9 cellular contexts compared by ENCODE assay signal in genomic region chr3:134406331-134407246, GRCh38. TPM values are rescaled to one million over a fixed set of nuclear protein-coding genes. Genes with fewer than 3 reads are reported as not detected.
A peak's percentile ranks its signal among the peaks of the same experiment; 100 is the strongest.
DNase-seq lines count a peak whose midpoint lies in the region; ATAC-seq and TF ChIP-seq lines count a peak whose summit lies in the region.
"Had no signal": no experiment of that assay in that cellular context is flagged by ENCODE, and none has a peak within 500 bp of the region (broad histone marks: within the 10 kb centered on the region; RNA-seq: fewer than 3 reads in every experiment).

No MANE protein-coding gene starts in this region.

- H3K27ac ChIP-seq in esophagus muscularis mucosa (replicated peaks in 1 of 4) (peak overlapping the region in 2 of 4 donors; percentile 10 to 23), muscle layer of duodenum (ENCODE audit: low read length) (no peak overlapping the region)

- no peak for TF ChIP-seq EP300 in esophagus muscularis mucosa (IDR thresholded peaks at IDR 0.05)

- no peak for TF ChIP-seq POLR2A in esophagus muscularis mucosa (IDR thresholded peaks at IDR 0.05; ENCODE audit: low read depth)

- 29% methylated on average over 32 of the region's 64 CpGs for WGBS in esophagus muscularis mucosa

- H3K36me3 ChIP-seq in esophagus muscularis mucosa (no peaks in the 10 kb centered on the region), muscle layer of duodenum (ENCODE audit: control insufficient read depth in 1 of 2, insufficient read depth in 2 of 2, low read length in 2 of 2) (no peaks in the 10 kb centered on the region)

- H3K9me3 ChIP-seq in esophagus muscularis mucosa: peaks cover 0 to 9% (median 5%) of the 10 kb centered on the region in 4 donors
- H3K9me3 ChIP-seq in muscle layer of duodenum (ENCODE audit: control insufficient read depth in 1 of 2, low read length in 2 of 2): no peaks in the 10 kb centered on the region

- DNase-seq in DMS 273 treated with DMSO at 0.1 percent for 48 hours (lab: John Stamatoyannopoulos, UW): peak; percentile 82
- DNase-seq in NCI-H524 (lab: John Stamatoyannopoulos, UW): peak; percentile 96 to 97
- DNase-seq in esophagus muscularis mucosa (ENCODE audit: extremely low spot score): no peak
- no peak for DNase-seq in GM19240 (ENCODE audit: insufficient read length, low spot score)
- no peak for DNase-seq in T-helper 2 cell

- intact Hi-C loops in esophagus muscularis mucosa (cut with DNase I): no loop called here

- H3K4me1 ChIP-seq in esophagus muscularis mucosa (peaks cover 9 to 21% (median 14%) of the 10 kb centered on the region in 4 donors), muscle layer of duodenum (ENCODE audit: control insufficient read depth in 1 of 2, insufficient read depth in 2 of 2, low read length in 2 of 2) (peaks cover 0 to 5% of the 10 kb centered on the region in 2 donors)

- ATAC-seq in GM18519 (IDR thresholded peaks at IDR 0.05; ENCODE audit: low FRiP score, unreplicated experiment): no peak
- ATAC-seq in GM21786 (IDR thresholded peaks at IDR 0.05; ENCODE audit: unreplicated experiment): no peak

- peak overlapping the region; percentile 49 to 58 (median 51) for H3K4me3 ChIP-seq in esophagus muscularis mucosa
- H3K4me3 ChIP-seq in muscle layer of duodenum (ENCODE audit: low read depth in 1 of 2, low read length in 2 of 2): peak overlapping the region; percentile 26 to 63

- H3K27me3 ChIP-seq in esophagus muscularis mucosa: peaks cover 0 to 28% (median 0%) of the 10 kb centered on the region in 4 donors
- peaks cover 5% of the 10 kb centered on the region for H3K27me3 ChIP-seq in muscle layer of duodenum (ENCODE audit: low read depth, low read length)

- no peak for TF ChIP-seq CTCF in esophagus muscularis mucosa (IDR thresholded peaks at IDR 0.05)

RNA-seq across cellular contexts. Expression of gene AMOTL2, which starts 32.3 kb away (rescaled TPM):
- 100 to 1,000 TPM; 111 to 313 (median 155) TPM for total RNA-seq in esophagus muscularis mucosa
- total RNA-seq: activated CD8-positive, alpha-beta memory T cell treated with anti-CD3 and anti-CD28 coated beads for 36 hours had no signal

Comparison
In these comparisons a context has a peak if more than half of its experiments do, and no peak if none do; other contexts are left out.
1. DNase-seq: peak in DMS 273 treated with DMSO at 0.1 percent for 48 hours (single experiment) and NCI-H524 (2 of 2); none in esophagus muscularis mucosa (single experiment), GM19240 (single experiment) and T-helper 2 cell (0 of 5).